In the genomic region with DNA sequence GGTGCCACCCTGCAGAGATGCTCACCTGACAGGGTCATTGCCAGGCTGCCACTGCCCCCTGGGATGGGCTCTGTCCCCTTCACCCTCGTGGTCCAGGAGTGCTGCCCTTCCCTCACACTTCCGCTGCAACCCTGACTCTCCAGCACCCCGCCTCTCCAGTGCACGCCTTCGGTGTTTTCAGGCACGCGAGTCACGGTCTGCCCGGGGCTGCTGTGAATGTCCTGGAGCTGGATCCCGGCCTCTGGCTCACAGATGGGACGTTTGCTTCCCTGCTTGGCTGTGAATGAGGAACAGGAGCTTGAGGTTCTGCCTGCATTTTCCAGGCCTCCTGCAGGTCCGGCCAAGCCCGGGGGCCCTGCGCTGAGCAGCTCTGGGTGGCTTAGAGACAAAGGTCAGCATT, we compare ENCODE assay signal across 30 cellular contexts.
"Had no signal": no experiment of that assay in that cellular context is flagged by ENCODE, and none has a peak within 500 bp of the region (broad histone marks: within the 10 kb centered on the region; RNA-seq: fewer than 3 reads in every experiment).

No MANE protein-coding gene starts in this region.

- H2AFZ ChIP-seq: neural progenitor cell had no signal

- H3K4me2 ChIP-seq: neural progenitor cell had no signal

- H3K27me3 Mint-ChIP-seq: naive B cell; stimulated activated naive B cell treated with anti-CD40 and anti-IgM and Interleukin-4, amounts not matched to agents 10 μg/mL and 1 μg/mL and 100 μg/mL, for 72 hours had no signal

- H3K36me3 ChIP-seq: left lung, lower lobe of right lung, neural progenitor cell, ovary, stomach, thoracic aorta, tibial artery, uterus had no signal

- H3K9ac ChIP-seq: neural progenitor cell had no signal

- DNase-seq: hypothalamus; immature natural killer cell; kidney; left colon; left lung; lower lobe of right lung; mammary epithelial cell; mesenchymal stem cell; naive B cell; natural killer cell; nephron progenitor cell; ovary; retina; stimulated activated CD4-positive, alpha-beta T cell treated with anti-CD3 and anti-CD28 coated beads, Interleukin-12 subunit alpha, Interleukin-12 subunit beta, amount 100 ng/mL, for 4 hours; stimulated activated CD4-positive, alpha-beta T cell treated with anti-CD3 and anti-CD28 coated beads, Interleukin-15, amount 100 ng/mL, for 24 hours; stimulated activated CD4-positive, alpha-beta T cell treated with anti-CD3 and anti-CD28 coated beads, Interleukin-2, amount 100 ng/mL, for 24 hours; stimulated activated CD4-positive, alpha-beta T cell treated with anti-CD3 and anti-CD28 coated beads, Interleukin-4, amount 100 ng/mL, for 1 hour; stimulated activated naive B cell treated with anti-CD40 and anti-IgM and Interleukin-4, amounts not matched to agents 10 μg/mL and 1 μg/mL and 100 μg/mL, for 72 hours; stimulated activated naive CD8-positive, alpha-beta T cell treated with anti-CD3 and anti-CD28 coated beads, Interleukin-15, Interleukin-2, amounts not matched to agents 100 U/mL and 50 U/mL, for 24 hours; stomach; tibial artery; uterus had no signal

- H3K27ac Mint-ChIP-seq: mesothelial cell of epicardium; naive B cell; natural killer cell; nephron progenitor cell; neural progenitor cell; progenitor cell of endocrine pancreas; stimulated activated naive B cell treated with anti-CD40 and anti-IgM and Interleukin-4, amounts not matched to agents 10 μg/mL and 1 μg/mL and 100 μg/mL, for 72 hours; type B pancreatic cell had no signal

- H3K27me3 ChIP-seq: neural progenitor cell, ovary, stomach, tibial artery, uterus had no signal

- H3K4me1 Mint-ChIP-seq: immature natural killer cell; naive B cell; natural killer cell; stimulated activated naive B cell treated with anti-CD40 and anti-IgM and Interleukin-4, amounts not matched to agents 10 μg/mL and 1 μg/mL and 100 μg/mL, for 72 hours had no signal

- H3K4me1 ChIP-seq: left lung, lower lobe of right lung, neural progenitor cell, uterus had no signal

- H3K4me3 ChIP-seq: left lung, lower lobe of right lung, neural progenitor cell, ovary, skin epidermis, stomach, thoracic aorta, tibial artery, uterus had no signal

- H3K9me3 ChIP-seq: left lung, lower lobe of right lung, ovary, thoracic aorta, tibial artery, uterus had no signal

- H3K9me3 Mint-ChIP-seq: natural killer cell, type B pancreatic cell had no signal

- H3K4me3 Mint-ChIP-seq: immature natural killer cell; mesothelial cell of epicardium; naive B cell; natural killer cell; nephron progenitor cell; neural progenitor cell; stimulated activated naive B cell treated with anti-CD40 and anti-IgM and Interleukin-4, amounts not matched to agents 10 μg/mL and 1 μg/mL and 100 μg/mL, for 72 hours; type B pancreatic cell had no signal

- ATAC-seq: left colon; left lung; lower lobe of right lung; natural killer cell; right cardiac atrium; sciatic nerve; stimulated activated naive B cell treated with anti-CD40 and anti-IgM and Interleukin-4, amounts not matched to agents 10 μg/mL and 1 μg/mL and 100 μg/mL, for 72 hours; stimulated activated naive CD8-positive, alpha-beta T cell treated with anti-CD3 and anti-CD28 coated beads, Interleukin-15, Interleukin-2, amounts not matched to agents 100 U/mL and 50 U/mL, for 24 hours had no signal

- H3K27ac ChIP-seq: left lung, lower lobe of right lung, neural progenitor cell, ovary, skin epidermis, stomach, thoracic aorta, tibial artery, uterus had no signal

- H3K36me3 Mint-ChIP-seq: naive B cell; neural progenitor cell; stimulated activated naive B cell treated with anti-CD40 and anti-IgM and Interleukin-4, amounts not matched to agents 10 μg/mL and 1 μg/mL and 100 μg/mL, for 72 hours; type B pancreatic cell had no signal
